Comparison of ENCODE assay signal across 20 cellular contexts in the genomic region with DNA sequence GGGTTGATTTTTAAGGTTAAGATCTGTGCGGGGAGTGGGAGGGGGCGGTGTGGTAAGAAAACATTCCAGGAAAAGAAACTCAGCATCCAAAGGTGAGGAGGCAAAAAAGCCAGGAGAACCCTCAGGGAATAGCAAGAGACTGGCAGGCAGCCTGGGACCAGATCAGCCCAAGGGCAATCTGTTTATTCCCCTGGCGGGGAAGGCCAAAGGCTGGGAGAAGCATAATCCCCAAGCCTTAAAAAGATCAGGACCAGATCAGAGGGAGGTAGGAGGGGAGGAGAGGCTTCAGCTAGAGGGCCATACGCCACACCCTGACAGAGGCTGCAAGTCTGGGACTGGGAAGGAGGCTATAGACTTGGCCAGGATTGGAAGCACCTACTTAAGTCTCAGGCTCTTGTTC.
"Had no signal": no experiment of that assay in that cellular context is flagged by ENCODE, and none has a peak within 500 bp of the region (broad histone marks: within the 10 kb centered on the region; RNA-seq: fewer than 3 reads in every experiment).

No MANE protein-coding gene starts in this region.

- H3K27ac Mint-ChIP-seq: activated CD4-positive, alpha-beta T cell treated with anti-CD3 and anti-CD28 coated beads, Interleukin-2, amount 10 ng/mL, durations not matched to agents 7 days and 5 days; activated CD8-positive, alpha-beta T cell treated with anti-CD3 and anti-CD28 coated beads, Interleukin-2, amount 10 ng/mL, durations not matched to agents 7 days and 5 days; activated naive CD4-positive, alpha-beta T cell treated with anti-CD3 and anti-CD28 coated beads for 36 hours; activated T-cell treated with anti-CD3 and anti-CD28 coated beads, Interleukin-2, amount 50 U/mL, for 24 hours; activated T-helper 2 cell treated with anti-CD3 and anti-CD28 coated beads, Interferon-gamma antibody, Interleukin-2, Interleukin-4, amounts not matched to agents 10 μg/mL and 5 μg/mL and 100 μg/mL, durations not matched to agents 14 hours and 24 hours and 36 hours; nephron; progenitor cell of endocrine pancreas had no signal

- FAIRE-seq: keratinocyte had no signal

- H3K27me3 Mint-ChIP-seq: activated T-cell treated with anti-CD3 and anti-CD28 coated beads, Interleukin-2, amount 50 U/mL, for 24 hours had no signal

- ATAC-seq: activated CD4-positive, CD25-positive, alpha-beta regulatory T cell treated with anti-CD3 and anti-CD28 coated beads, Interleukin-2, amount 50 U/mL, for 24 hours; activated CD8-positive, alpha-beta T cell treated with anti-CD3 and anti-CD28 coated beads, Interleukin-2, amount 10 ng/mL, durations not matched to agents 7 days and 5 days; body of pancreas; left lobe of liver had no signal

- H3K9me3 Mint-ChIP-seq: activated CD4-positive, alpha-beta T cell treated with anti-CD3 and anti-CD28 coated beads, Interleukin-2, amount 10 ng/mL, durations not matched to agents 7 days and 5 days; activated naive CD4-positive, alpha-beta T cell treated with anti-CD3 and anti-CD28 coated beads for 36 hours; activated T-cell treated with anti-CD3 and anti-CD28 coated beads, Interleukin-2, amount 50 U/mL, for 24 hours; activated T-helper 2 cell treated with anti-CD3 and anti-CD28 coated beads, Interferon-gamma antibody, Interleukin-2, Interleukin-4, amounts not matched to agents 10 μg/mL and 5 μg/mL and 100 μg/mL, durations not matched to agents 14 hours and 24 hours and 36 hours; nephron had no signal

- H3K4me1 ChIP-seq: body of pancreas, transverse colon, vagina had no signal

- DNase-seq: activated CD4-positive, alpha-beta T cell treated with anti-CD3 and anti-CD28 coated beads, Interleukin-2, amount 10 ng/mL, durations not matched to agents 7 days and 5 days; activated CD8-positive, alpha-beta T cell treated with anti-CD3 and anti-CD28 coated beads, Interleukin-2, amount 10 ng/mL, durations not matched to agents 7 days and 5 days; activated naive CD4-positive, alpha-beta T cell treated with anti-CD3 and anti-CD28 coated beads for 36 hours; activated T-cell treated with anti-CD3 and anti-CD28 coated beads, Interleukin-2, amount 50 U/mL, for 24 hours; body of pancreas; foreskin melanocyte; midbrain; occipital lobe; stimulated activated CD4-positive, alpha-beta T cell treated with anti-CD3 and anti-CD28 coated beads, Interleukin-12 subunit alpha, Interleukin-12 subunit beta, amount 100 ng/mL, for 4 hours; stimulated activated CD4-positive, alpha-beta T cell treated with anti-CD3 and anti-CD28 coated beads, Interleukin-1b, Interleukin-23, amount 100 ng/mL, for 48 hours; stimulated activated naive CD8-positive, alpha-beta T cell treated with anti-CD3 and anti-CD28 coated beads, Interleukin-15, Interleukin-2, amounts not matched to agents 100 U/mL and 50 U/mL, for 24 hours; transverse colon had no signal

- H3K4me3 ChIP-seq: body of pancreas, lung, transverse colon, vagina had no signal

- H3K36me3 ChIP-seq: transverse colon, vagina had no signal

- H3K4me3 Mint-ChIP-seq: activated CD4-positive, alpha-beta T cell treated with anti-CD3 and anti-CD28 coated beads, Interleukin-2, amount 10 ng/mL, durations not matched to agents 7 days and 5 days; activated CD8-positive, alpha-beta T cell treated with anti-CD3 and anti-CD28 coated beads, Interleukin-2, amount 10 ng/mL, durations not matched to agents 7 days and 5 days; activated naive CD4-positive, alpha-beta T cell treated with anti-CD3 and anti-CD28 coated beads for 36 hours; activated T-cell treated with anti-CD3 and anti-CD28 coated beads, Interleukin-2, amount 50 U/mL, for 24 hours; nephron had no signal

- H3K9me3 ChIP-seq: body of pancreas, transverse colon, vagina had no signal

- H3K27me3 ChIP-seq: body of pancreas, transverse colon, vagina had no signal

- H3K27ac ChIP-seq: body of pancreas, transverse colon, vagina had no signal
